ENCODE assay signal across 8 cellular contexts in genomic region chr11:118531597-118532084, GRCh38. TPM values are rescaled to one million over a fixed set of nuclear protein-coding genes. Genes with fewer than 3 reads are reported as not detected.
A peak's percentile ranks its signal among the peaks of the same experiment; 100 is the strongest.
DNase-seq lines count a peak whose midpoint lies in the region; ATAC-seq and TF ChIP-seq lines count a peak whose summit lies in the region.

No MANE protein-coding gene starts in this region.

- POLR2A ChIA-PET in activated CD8-positive, alpha-beta T cell treated with anti-CD3 and anti-CD28 coated beads, Interleukin-2, amount 10 ng/mL, durations not matched to agents 7 days and 5 days (lab: Charles Lee): no interaction called here

- DNase-seq in GM20000 (ENCODE audit: low spot score) (peak; percentile 17), iPS DF 6.9 (ENCODE audit: low read depth, low spot score) (no peak), spleen (no peak), NCI-H2196 (lab: John Stamatoyannopoulos, UW; ENCODE audit: unreplicated experiment) (no peak), RKO (ENCODE audit: low spot score) (no peak), EL (no peak)
- DNase-seq in activated CD8-positive, alpha-beta T cell treated with anti-CD3 and anti-CD28 coated beads, Interleukin-2, amount 10 ng/mL, durations not matched to agents 7 days and 5 days: no peak
- DNase-seq in central memory CD4-positive, alpha-beta T cell: no peak

- no peaks in the 10 kb centered on the region for H3K27me3 Mint-ChIP-seq in activated CD8-positive, alpha-beta T cell treated with anti-CD3 and anti-CD28 coated beads, Interleukin-2, amount 10 ng/mL, durations not matched to agents 7 days and 5 days (ENCODE audit: low read depth)

- CTCF ChIA-PET in activated CD8-positive, alpha-beta T cell treated with anti-CD3 and anti-CD28 coated beads, Interleukin-2, amount 10 ng/mL, durations not matched to agents 7 days and 5 days (lab: Charles Lee): no interaction called here

- WGBS in iPS DF 6.9 (ENCODE audit: insufficient coverage, insufficient read length): no CpG with 5 or more reads among the region's 12 CpGs
- 19 to 30% (median 26%) methylated on average over 12 of the region's 12 CpGs for WGBS in spleen, 5 donors

- H3K4me3 ChIP-seq in iPS DF 6.9 (ENCODE audit: low read length): peak overlapping the region; percentile 63; the same call in 1 of the 2 replicates
- peak overlapping the region; percentile 80 to 98 (median 92) for H3K4me3 ChIP-seq in spleen

- no peaks in the 10 kb centered on the region; the same call in 1 of the 2 replicates for H3K36me3 ChIP-seq in iPS DF 6.9 (ENCODE audit: control insufficient read depth, insufficient read depth, low read length)
- peaks cover 0 to 21% (median 3%) of the 10 kb centered on the region in 6 donors for H3K36me3 ChIP-seq in spleen

- no peaks in the 10 kb centered on the region for H3K9me3 ChIP-seq in iPS DF 6.9 (ENCODE audit: control insufficient read depth, insufficient read depth, low read length)
- H3K9me3 ChIP-seq in spleen: no peaks in the 10 kb centered on the region

- intact Hi-C loops in spleen (cut with DNase I; ENCODE audit: low total_unique reads): no loop called here

- no peaks in the 10 kb centered on the region for H3K36me3 Mint-ChIP-seq in activated CD8-positive, alpha-beta T cell treated with anti-CD3 and anti-CD28 coated beads, Interleukin-2, amount 10 ng/mL, durations not matched to agents 7 days and 5 days (ENCODE audit: low read depth)

- peaks cover 22% of the 10 kb centered on the region for H3K4me1 Mint-ChIP-seq in activated CD8-positive, alpha-beta T cell treated with anti-CD3 and anti-CD28 coated beads, Interleukin-2, amount 10 ng/mL, durations not matched to agents 7 days and 5 days (ENCODE audit: low read depth)

- peak; percentile 16 for ATAC-seq in activated CD8-positive, alpha-beta T cell treated with anti-CD3 and anti-CD28 coated beads, Interleukin-2, amount 10 ng/mL, durations not matched to agents 7 days and 5 days

- H3K27ac ChIP-seq in iPS DF 6.9 (ENCODE audit: low read length) (no peak overlapping the region), spleen (peak overlapping the region in 3 of 8 donors; percentile 77 to 80 (median 79))

- no peak for TF ChIP-seq CTCF in GM20000 (IDR thresholded peaks at IDR 0.05; ENCODE audit: extremely low read depth, missing control alignments)
- TF ChIP-seq CTCF in spleen (IDR thresholded peaks at IDR 0.05 in 8 of 11, conservative IDR thresholded peaks at IDR 0.05 in 3 of 11): no peak

- H3K27ac Mint-ChIP-seq in activated CD8-positive, alpha-beta T cell treated with anti-CD3 and anti-CD28 coated beads, Interleukin-2, amount 10 ng/mL, durations not matched to agents 7 days and 5 days: peak overlapping the region; percentile 78

- H3K27me3 ChIP-seq in iPS DF 6.9 (ENCODE audit: control insufficient read depth, insufficient read depth, low read length) (no peaks in the 10 kb centered on the region), spleen (replicated peaks in 1 of 7) (peaks cover 0 to 10% (median 0%) of the 10 kb centered on the region in 7 donors)

- no peaks in the 10 kb centered on the region for H3K9me3 Mint-ChIP-seq in activated CD8-positive, alpha-beta T cell treated with anti-CD3 and anti-CD28 coated beads, Interleukin-2, amount 10 ng/mL, durations not matched to agents 7 days and 5 days (ENCODE audit: insufficient read depth)

- H3K4me3 Mint-ChIP-seq in activated CD8-positive, alpha-beta T cell treated with anti-CD3 and anti-CD28 coated beads, Interleukin-2, amount 10 ng/mL, durations not matched to agents 7 days and 5 days: peak overlapping the region; percentile 83

- no peak for TF ChIP-seq POLR2A in spleen (IDR thresholded peaks at IDR 0.05)

- peaks cover 3% of the 10 kb centered on the region for H3K4me1 ChIP-seq in iPS DF 6.9 (ENCODE audit: control insufficient read depth, insufficient read depth, low read length)
- peaks cover 8 to 45% (median 26%) of the 10 kb centered on the region in 6 donors for H3K4me1 ChIP-seq in spleen

RNA-seq across cellular contexts. Expression of gene TMEM25, which starts 0.6 kb away (rescaled TPM):
- total RNA-seq in activated CD8-positive, alpha-beta T cell treated with anti-CD3 and anti-CD28 coated beads, Interleukin-2, amount 10 ng/mL, durations not matched to agents 7 days and 5 days: 1 to 10 TPM; 6.1 to 8.9 TPM
- 10 to 100 TPM in 5 of 7 donors, 1 to 10 TPM in 2; 8.5 to 23.8 (median 12.6) TPM for total RNA-seq in spleen
- polyA plus RNA-seq in spleen: 1 to 10 TPM; 5.2 to 7.0 (median 6.5) TPM

RNA-seq across cellular contexts. Expression of gene TTC36, which starts 4.4 kb away (rescaled TPM):
- under 1 TPM; 0.37 to 0.99 TPM for total RNA-seq in activated CD8-positive, alpha-beta T cell treated with anti-CD3 and anti-CD28 coated beads, Interleukin-2, amount 10 ng/mL, durations not matched to agents 7 days and 5 days
- under 1 TPM in 1 of 7 donors, not detected in 6; 0.97 TPM for total RNA-seq in spleen
- under 1 TPM in 2 of 3 donors, not detected in 1; 0.09 to 0.13 TPM for polyA plus RNA-seq in spleen

RNA-seq across cellular contexts. Expression of gene IFT46, which starts 34.1 kb away (rescaled TPM):
- 10 to 100 TPM; 12.0 to 12.3 TPM for total RNA-seq in activated CD8-positive, alpha-beta T cell treated with anti-CD3 and anti-CD28 coated beads, Interleukin-2, amount 10 ng/mL, durations not matched to agents 7 days and 5 days
- total RNA-seq in spleen: 10 to 100 TPM in 6 of 7 donors, 1 to 10 TPM in 1; 10.0 to 21.9 (median 16.9) TPM
- 10 to 100 TPM; 12.4 to 17.2 (median 13.9) TPM for polyA plus RNA-seq in spleen

RNA-seq across cellular contexts. Expression of gene ARCN1, which starts 40.6 kb away (rescaled TPM):
- total RNA-seq in activated CD8-positive, alpha-beta T cell treated with anti-CD3 and anti-CD28 coated beads, Interleukin-2, amount 10 ng/mL, durations not matched to agents 7 days and 5 days: 100 to 1,000 TPM; 106 to 109 TPM
- total RNA-seq in spleen: 100 to 1,000 TPM in 2 of 7 donors, 10 to 100 TPM in 5; 75.1 to 106 (median 98.8) TPM
- polyA plus RNA-seq in spleen: 10 to 100 TPM; 33.8 to 49.9 (median 41.3) TPM
